Comparison of ENCODE assay signal across 21 cellular contexts in genomic region chr11:18145025-18145424, GRCh38. TPM values are rescaled to one million over a fixed set of nuclear protein-coding genes. Genes with fewer than 3 reads are reported as not detected.
A peak's percentile ranks its signal among the peaks of the same experiment; 100 is the strongest.
DNase-seq lines count a peak whose midpoint lies in the region; TF ChIP-seq lines count a peak whose summit lies in the region.
"Had no signal": no experiment of that assay in that cellular context is flagged by ENCODE, and none has a peak within 500 bp of the region (broad histone marks: within the 10 kb centered on the region; RNA-seq: fewer than 3 reads in every experiment).

No MANE protein-coding gene starts in this region.

- no peaks in the 10 kb centered on the region for H4K20me1 ChIP-seq in SK-N-SH (ENCODE audit: insufficient read depth)
- H4K20me1 ChIP-seq: BLaER1 had no signal

- TF ChIP-seq CTCF in AG09309 (IDR thresholded peaks at IDR 0.05; ENCODE audit: control insufficient read depth, insufficient read depth, low read depth, low read length, missing control alignments) = peak; percentile 5
- TF ChIP-seq CTCF in GM13977 (IDR thresholded peaks at IDR 0.05; ENCODE audit: extremely low read depth, insufficient read depth, missing control alignments) = peak; percentile 10
- peak; percentile 48 for TF ChIP-seq CTCF in SK-N-SH (IDR thresholded peaks at IDR 0.05)
- TF ChIP-seq CTCF in fibroblast of villous mesenchyme (IDR thresholded peaks at IDR 0.05; ENCODE audit: insufficient read depth, low read depth, low read length) = peak; percentile 32

- no peak overlapping the region for H4K8ac ChIP-seq in trophoblast cell (ENCODE audit: low read depth, low read length)

- no peaks in the 10 kb centered on the region for H3K36me3 ChIP-seq in SK-N-SH (replicated peaks in 1 of 2; ENCODE audit: control insufficient read depth in 1 of 2, insufficient read depth in 2 of 2, low read length in 1 of 2)
- H3K36me3 ChIP-seq in trophoblast cell (ENCODE audit: control insufficient read depth in 1 of 2, insufficient read depth in 2 of 2, low read length in 2 of 2) = no peaks in the 10 kb centered on the region
- H3K36me3 ChIP-seq: BLaER1, left lung, SJSA1, upper lobe of left lung had no signal

- POLR2A ChIA-PET in SK-N-SH (lab: Yijun Ruan, JAX) = no interaction called here

- in situ Hi-C loops in GM13977 (cut with MboI; ENCODE audit: low pct_unique_long_range_greater_than_20kb, low sequenced_read_pairs, unreplicated experiment) = no loop called here

- no peak overlapping the region for H3K4me2 ChIP-seq in SK-N-SH
- H3K4me2 ChIP-seq in trophoblast cell (ENCODE audit: low read length) = no peak overlapping the region
- H3K4me2 ChIP-seq: BLaER1 had no signal

- no peak overlapping the region for H3K14ac ChIP-seq in trophoblast cell (ENCODE audit: low read length)

- H3K4ac ChIP-seq in trophoblast cell (ENCODE audit: low read depth, low read length) = no peak overlapping the region

- H3K4me1 ChIP-seq in SK-N-SH (ENCODE audit: control insufficient read depth in 1 of 2, insufficient read depth in 2 of 2, low read depth in 1 of 2, low read length in 1 of 2) (no peaks in the 10 kb centered on the region), trophoblast cell (ENCODE audit: control insufficient read depth in 1 of 2, insufficient read depth in 2 of 2, low read length in 2 of 2) (no peaks in the 10 kb centered on the region)
- H3K4me1 ChIP-seq: BLaER1, left lung, SJSA1, upper lobe of left lung had no signal

- no peaks in the 10 kb centered on the region for H3F3A ChIP-seq in SK-N-SH (replicated peaks; ENCODE audit: insufficient read depth)

- H3K9me3 ChIP-seq in SK-N-SH = no peaks in the 10 kb centered on the region
- H3K9me3 ChIP-seq in trophoblast cell (ENCODE audit: insufficient read depth, low read depth, low read length) = no peaks in the 10 kb centered on the region
- H3K9me3 ChIP-seq: BLaER1, left lung, SJSA1, upper lobe of left lung had no signal

- no peak overlapping the region for H4K91ac ChIP-seq in trophoblast cell (ENCODE audit: low read depth, low read length)

- no peak overlapping the region for H3K27ac ChIP-seq in SK-N-SH (ENCODE audit: low read depth in 2 of 2, low read length in 1 of 2)
- H3K27ac ChIP-seq in trophoblast cell (ENCODE audit: low read depth, low read length) = no peak overlapping the region
- H3K27ac ChIP-seq: BLaER1, left lung, SJSA1, upper lobe of left lung had no signal

- H3K9ac ChIP-seq in SK-N-SH (no peak overlapping the region), trophoblast cell (ENCODE audit: low read length) (no peak overlapping the region)
- H3K9ac ChIP-seq: BLaER1 had no signal

- H3K18ac ChIP-seq in trophoblast cell (ENCODE audit: low read length) = no peak overlapping the region

- no peak for TF ChIP-seq EP300 in SK-N-SH (IDR thresholded peaks at IDR 0.05; ENCODE audit: borderline replicate concordance in 1 of 2, low read depth in 1 of 2, low read length in 1 of 2)

- H3K4me3 ChIP-seq in AG09309 (ENCODE audit: control insufficient read depth, low read depth, low read length) (no peak overlapping the region), SK-N-SH (ENCODE audit: low read depth in 2 of 2, low read length in 1 of 2) (no peak overlapping the region), fibroblast of villous mesenchyme (ENCODE audit: low read depth, low read length) (no peak overlapping the region), trophoblast cell (ENCODE audit: low read depth, low read length) (no peak overlapping the region)
- H3K4me3 ChIP-seq: BLaER1, left lung, SJSA1, upper lobe of left lung had no signal

- H3K79me1 ChIP-seq in trophoblast cell (ENCODE audit: low read length) = no peaks in the 10 kb centered on the region

- no peak overlapping the region for H2BK5ac ChIP-seq in trophoblast cell (ENCODE audit: low read depth, low read length, poor library complexity)

- 1% methylated on average over 2 of the region's 2 CpGs for WGBS in SK-N-SH (ENCODE audit: low lambda C conversion rate)
- no CpG with 5 or more reads among the region's 2 CpGs for WGBS in trophoblast cell (ENCODE audit: extremely low coverage, insufficient coverage, insufficient read length)

- H3K9me2 ChIP-seq in SK-N-SH = no peaks in the 10 kb centered on the region

- H3K79me2 ChIP-seq in SK-N-SH (ENCODE audit: insufficient read depth) = no peaks in the 10 kb centered on the region
- no peaks in the 10 kb centered on the region for H3K79me2 ChIP-seq in trophoblast cell (ENCODE audit: control insufficient read depth, insufficient read depth, low read length, poor library complexity)

- H3K27me3 ChIP-seq in SK-N-SH (ENCODE audit: insufficient read depth) = peaks cover 8% of the 10 kb centered on the region; the same call in 1 of the 2 replicates
- no peaks in the 10 kb centered on the region for H3K27me3 ChIP-seq in trophoblast cell (ENCODE audit: insufficient read depth, low read length)
- H3K27me3 ChIP-seq: BLaER1, upper lobe of left lung had no signal

- TF ChIP-seq RAD21 in SK-N-SH (IDR thresholded peaks at IDR 0.05; ENCODE audit: low read length) = peak; percentile 37

- H2AFZ ChIP-seq in SK-N-SH (ENCODE audit: low read depth) = no peak overlapping the region
- H2AFZ ChIP-seq in trophoblast cell (ENCODE audit: insufficient read depth, low read length, poor library complexity) = no peak overlapping the region

- no peak overlapping the region for H2BK12ac ChIP-seq in trophoblast cell (ENCODE audit: low read length)

- H2AK5ac ChIP-seq in trophoblast cell (ENCODE audit: low read length) = no peak overlapping the region

- no peak overlapping the region for H4K12ac ChIP-seq in trophoblast cell (ENCODE audit: low read depth, low read length)

- DNase-seq in AG09309 (ENCODE audit: low read depth) (no peak), GM13977 (ENCODE audit: low spot score) (no peak), SK-N-SH (peak; percentile 18), fibroblast of villous mesenchyme (ENCODE audit: low read depth) (peak; percentile 1), NCI-H128 (lab: John Stamatoyannopoulos, UW; ENCODE audit: unreplicated experiment) (no peak), SIG-M5 treated with dmso at 0.1 percent for 504 hours (lab: John Stamatoyannopoulos, UW; ENCODE audit: unreplicated experiment) (no peak), trophoblast cell (no peak), nucleus accumbens (lab: John Stamatoyannopoulos, UW) (no peak)
- DNase-seq: activated CD8-positive, alpha-beta memory T cell treated with anti-CD3 and anti-CD28 coated beads, Interleukin-2, amount 50 U/mL, for 48 hours; hypothalamus; left lung; NCI-H2029 treated with DMSO at 0.1 percent for 48 hours; NCI-H774; stimulated activated CD4-positive, alpha-beta T cell treated with anti-CD3 and anti-CD28 coated beads, Interleukin-4, amount 100 ng/mL, for 24 hours; upper lobe of left lung had no signal

- CTCF ChIA-PET in SK-N-SH (lab: Yijun Ruan, JAX) = interaction anchor here (0.9 to 1.7 kb wide), 6 partner anchors 13 to 587 kb away, joined by 3 to 5 read pairs (median 3); no protein-coding TSS in a partner anchor

- H3K23ac ChIP-seq in trophoblast cell (ENCODE audit: low read length) = no peak overlapping the region

- H2BK120ac ChIP-seq in trophoblast cell (ENCODE audit: insufficient read depth, low read length, poor library complexity) = no peak overlapping the region

TF ChIP-seq in SK-N-SH, 30 proteins besides CTCF, POLR2A, EP300 and RAD21:
- TF ChIP-seq MXI1 (IDR thresholded peaks at IDR 0.05; ENCODE audit: low read depth, low read length) = no peak
- TF ChIP-seq SMC3 (IDR thresholded peaks at IDR 0.05; ENCODE audit: low read depth, low read length) = peak; percentile 9; the same call in 1 of the 2 replicates
- TF ChIP-seq PBX3 (IDR thresholded peaks at IDR 0.05) = no peak
- no peak for TF ChIP-seq RXRA (IDR thresholded peaks at IDR 0.05; ENCODE audit: borderline replicate concordance, low read depth)

RNA-seq across cellular contexts. Expression of gene MRGPRX3, which starts 12.7 kb away (rescaled TPM):
- not detected in 2 replicates for polyA plus RNA-seq in SK-N-SH (2012; rRNA removed)
- 0.05 TPM in 1 of 2 replicates, not detected in the other for polyA plus RNA-seq in SK-N-SH (2012; cell fraction: cytosol; rRNA removed)
- polyA plus RNA-seq in SK-N-SH (2012; cell fraction: nucleus; rRNA removed) = not detected in 2 replicates
- total RNA-seq in fibroblast of villous mesenchyme = not detected in 2 replicates
- not detected in 2 replicates for polyA plus RNA-seq in trophoblast cell (2013)
- total RNA-seq: G401, sciatic nerve, SJSA1, upper lobe of left lung, WTC11 had no signal

RNA-seq across cellular contexts. Expression of gene MRGPRX4, which starts 27.6 kb away (rescaled TPM):
- not detected in 2 replicates for polyA plus RNA-seq in SK-N-SH (2012; rRNA removed)
- polyA plus RNA-seq in SK-N-SH (2012; cell fraction: cytosol; rRNA removed) = not detected in 2 replicates
- polyA plus RNA-seq in SK-N-SH (2012; cell fraction: nucleus; rRNA removed) = not detected in 2 replicates
- total RNA-seq in fibroblast of villous mesenchyme = not detected in 2 replicates
- not detected in 2 replicates for polyA plus RNA-seq in trophoblast cell (2013)
- total RNA-seq: esophagus mucosa, G401, left lung, sciatic nerve, SJSA1, upper lobe of left lung, WTC11 had no signal

RNA-seq across cellular contexts. Expression of gene SAAL1, which starts 39.1 kb away (rescaled TPM):
- 17.9 and 19.6 TPM in 2 replicates for polyA plus RNA-seq in SK-N-SH (2012; rRNA removed)
- 21.4 and 26.2 TPM in 2 replicates for polyA plus RNA-seq in SK-N-SH (2012; cell fraction: cytosol; rRNA removed)
- 16.9 and 22.3 TPM in 2 replicates for polyA plus RNA-seq in SK-N-SH (2012; cell fraction: nucleus; rRNA removed)
- 17.4 and 18.1 TPM in 2 replicates for total RNA-seq in fibroblast of villous mesenchyme
- polyA plus RNA-seq in trophoblast cell (2013) = 35.7 and 36.2 TPM in 2 replicates

Comparison
In these comparisons a context has a peak if more than half of its experiments do, and no peak if none do; other contexts are left out.
1. DNase-seq: peak in SK-N-SH (single experiment) and fibroblast of villous mesenchyme (single experiment); none in AG09309 (single experiment), GM13977 (single experiment), NCI-H128 (single experiment), SIG-M5 treated with dmso at 0.1 percent for 504 hours (single experiment), trophoblast cell (0 of 2) and nucleus accumbens (0 of 56).
2. Peak in every context shown above with its lines, with median percentiles within 50 percentile points of each other: CTCF ChIP-seq.